Comparison of ENCODE assay signal across 8 cellular contexts in the genomic region with DNA sequence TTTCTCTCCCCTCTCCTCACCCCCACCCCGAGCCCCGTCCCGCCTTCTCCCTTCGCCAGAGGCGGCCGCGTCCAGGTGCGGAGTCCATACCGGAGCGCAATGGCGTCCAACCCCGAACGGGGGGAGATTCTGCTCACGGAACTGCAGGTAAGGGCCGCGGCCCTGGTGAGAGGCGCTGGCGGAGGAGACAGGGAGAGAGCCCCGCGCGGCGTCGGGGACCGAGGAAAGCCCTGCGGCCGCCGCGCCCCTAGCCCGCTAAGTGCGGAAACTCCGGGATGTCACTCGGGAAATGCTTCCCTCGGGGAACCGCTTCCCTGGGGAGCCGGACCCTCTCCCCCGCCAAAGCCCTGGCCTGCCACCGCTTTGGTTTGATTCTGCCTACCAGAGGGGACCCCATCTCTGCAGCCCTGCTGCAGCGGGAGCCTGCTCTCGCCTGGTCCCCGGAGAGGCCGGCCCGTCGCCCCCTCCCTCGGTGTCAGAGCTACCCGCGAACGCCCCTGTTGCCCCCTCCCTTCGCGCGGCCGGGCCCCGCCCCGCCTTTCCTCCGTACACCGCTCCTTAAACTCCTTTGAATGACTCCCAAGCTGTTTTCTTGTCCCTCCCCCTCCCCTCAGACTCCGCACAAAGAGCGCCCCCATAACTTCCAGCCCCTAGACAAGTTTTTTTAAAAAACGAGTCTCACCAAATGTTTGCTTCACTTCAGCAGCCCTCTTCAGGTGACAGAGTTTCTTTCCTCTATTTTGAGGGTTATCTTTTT. TPM values are rescaled to one million over a fixed set of nuclear protein-coding genes. Genes with fewer than 3 reads are reported as not detected.
DNase-seq lines count a peak whose midpoint lies in the region; ATAC-seq lines count a peak whose summit lies in the region.

No MANE protein-coding gene starts in this region.

- peak overlapping the region; percentile 22 for H3K9ac ChIP-seq in muscle layer of colon (ENCODE audit: low read length)

- DNase-seq in CMK (ENCODE audit: low read depth) (peak; percentile 62), HK-2 (ENCODE audit: unreplicated experiment) (peak; percentile 63), NOMO-1 treated with dmso at 0.1 percent for 144 hours (lab: John Stamatoyannopoulos, UW; ENCODE audit: unreplicated experiment) (peak; percentile 16), activated T-cell treated with anti-CD3 and anti-CD28 coated beads for 4 hours (peak; percentile 39)
- peak; percentile 19 to 54 for DNase-seq in stimulated activated CD8-positive, alpha-beta memory T cell treated with anti-CD3 and anti-CD28 coated beads, Interleukin-7, amount 100 ng/mL, for 4 hours (ENCODE audit: low read depth in 2 of 2)

- H3K9me3 ChIP-seq in esophagus (ENCODE audit: control insufficient read depth in 2 of 2, insufficient read depth in 1 of 2, low read depth in 1 of 2, low read length in 1 of 2) (no peaks in the 10 kb centered on the region), muscle layer of colon (ENCODE audit: low read length) (no peaks in the 10 kb centered on the region)

- H3K36me3 ChIP-seq in esophagus (ENCODE audit: control insufficient read depth in 2 of 2, insufficient read depth in 2 of 2, low read length in 1 of 2) (no peaks in the 10 kb centered on the region), muscle layer of colon (ENCODE audit: insufficient read depth, low read length) (no peaks in the 10 kb centered on the region)

- ATAC-seq in GM19463 (IDR thresholded peaks at IDR 0.05; ENCODE audit: unreplicated experiment): peak; percentile 36

- WGBS in esophagus, 2 donors: 0 to 1% methylated on average over 54 to 58 of the region's 58 CpGs

- H3K4me3 ChIP-seq in esophagus (ENCODE audit: low read depth in 1 of 2, low read length in 2 of 2): peak overlapping the region; percentile 96 to 97
- peak overlapping the region; percentile 77 to 81 for H3K4me3 ChIP-seq in muscle layer of colon (ENCODE audit: low read depth in 1 of 2, low read length in 2 of 2)

- H3K27ac ChIP-seq in esophagus (ENCODE audit: low read depth in 2 of 2, low read length in 1 of 2): peak overlapping the region; percentile 98
- H3K27ac ChIP-seq in muscle layer of colon (ENCODE audit: low read depth, low read length): peak overlapping the region; percentile 36

- H3K4me1 ChIP-seq in esophagus (ENCODE audit: control insufficient read depth in 2 of 2, insufficient read depth in 2 of 2, low read length in 1 of 2): peaks cover 0 to 2% of the 10 kb centered on the region in 2 donors
- peaks cover 20% of the 10 kb centered on the region for H3K4me1 ChIP-seq in muscle layer of colon (ENCODE audit: insufficient read depth, low read length)

- no peaks in the 10 kb centered on the region for H3K27me3 ChIP-seq in esophagus (ENCODE audit: control insufficient read depth in 1 of 2, insufficient read depth in 2 of 2, low read length in 2 of 2)
- no peaks in the 10 kb centered on the region for H3K27me3 ChIP-seq in muscle layer of colon (ENCODE audit: control insufficient read depth in 1 of 2, insufficient read depth in 2 of 2, low read length in 2 of 2)

RNA-seq across cellular contexts. Expression of a gene that starts 0.6 kb away (rescaled TPM):
- 10 to 100 TPM; 14.0 to 22.4 TPM for polyA plus RNA-seq in esophagus

Comparison
In these comparisons a context has a peak if more than half of its experiments do, and no peak if none do; other contexts are left out.
1. Peak in every context shown above with its lines: DNase-seq, ATAC-seq, H3K4me3 ChIP-seq and H3K27ac ChIP-seq.